ENCODE assay signal across 22 cellular contexts in genomic region chr12:41019461-41019860, GRCh38.
"Had no signal": no experiment of that assay in that cellular context is flagged by ENCODE, and none has a peak within 500 bp of the region (broad histone marks: within the 10 kb centered on the region; RNA-seq: fewer than 3 reads in every experiment).

No MANE protein-coding gene starts in this region.

- H3K36me3 ChIP-seq: MG63 had no signal

- H3K9me3 ChIP-seq: MG63 had no signal

- H3K4me3 ChIP-seq: MG63 had no signal

- ATAC-seq: HepG2, SK-N-SH treated with all-trans-retinoic acid at 6 μM for 48 hours had no signal

- DNase-seq: IMR-90, Karpas-422, KG1, MG63, NCI-H1092, NCI-H1105 treated with DMSO at 0.1 percent for 48 hours, NCI-H1417 treated with DMSO at 0.1 percent for 48 hours, NCI-H146, NCI-H1694 treated with DMSO at 0.1 percent for 48 hours, NCI-H1930, NCI-H2081 treated with DMSO at 0.1 percent for 48 hours, NCI-H2171, NCI-H226, NCI-H446, NCI-H510A, NCI-H524 treated with DMSO at 0.1 percent for 48 hours, NCI-H69, NCI-H774, SHP77 had no signal

- FAIRE-seq: HepG2, RCC 7860 had no signal

- H3K27me3 ChIP-seq: MG63 had no signal
